Comparison of ENCODE assay signal across 8 cellular contexts in the genomic region with DNA sequence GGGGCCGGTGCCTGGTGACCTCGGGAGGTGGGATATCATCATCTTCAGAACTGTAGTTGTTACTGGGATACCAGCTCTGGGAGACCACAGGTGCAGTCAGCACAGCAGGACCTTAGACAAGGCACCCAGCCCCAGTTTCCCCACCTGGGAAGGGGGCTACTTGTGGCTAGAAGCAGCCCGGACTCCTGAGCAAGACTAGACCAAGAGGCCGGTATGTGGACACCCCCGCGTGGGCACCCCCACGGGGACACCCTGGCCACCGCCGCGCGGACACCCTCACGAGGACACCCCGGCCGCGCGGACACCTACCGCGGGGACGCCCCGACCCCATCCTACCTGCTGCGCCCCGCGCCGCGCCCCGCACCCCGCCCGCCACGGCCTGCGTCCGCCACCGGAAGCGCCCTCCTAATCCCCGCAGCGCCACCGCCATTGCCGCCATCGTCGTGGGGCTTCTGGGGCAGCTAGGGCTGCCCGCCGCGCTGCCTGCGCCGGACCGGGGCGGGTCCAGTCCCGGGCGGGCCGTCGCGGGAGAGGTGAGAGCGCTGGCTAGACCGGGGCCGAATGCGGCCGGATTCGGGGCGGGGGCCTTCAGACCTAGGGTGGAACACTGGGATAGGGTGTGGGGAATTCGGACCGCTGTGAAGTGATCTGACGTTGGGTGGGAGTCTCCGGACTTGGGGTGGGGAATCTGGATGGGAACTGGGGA. TPM values are rescaled to one million over a fixed set of nuclear protein-coding genes. Genes with fewer than 3 reads are reported as not detected.
DNase-seq lines count a peak whose midpoint lies in the region; ATAC-seq, FAIRE-seq and TF ChIP-seq lines count a peak whose summit lies in the region.

A gene (plus strand): TSS at position 408 of the 706 bp plus-strand sequence. CDS start 20,755 bp downstream, outside the sequence.
A gene (minus strand): TSS at position 454 of the 706 bp plus-strand sequence. CDS start 15 bp downstream, at position 439.

- TF ChIP-seq CTCF in retinal pigment epithelial cell (conservative IDR thresholded peaks at IDR 0.05; ENCODE audit: low read depth, low read length), result no peak

- ATAC-seq in right cardiac atrium, result peak; percentile 89 to 91

- peaks cover 4% of the 10 kb centered on the region for H3K4me1 ChIP-seq in right cardiac atrium (ENCODE audit: control insufficient read depth, insufficient read depth, low read length)

- H3K4me3 Mint-ChIP-seq in T-helper 1 cell treated with Interleukin-12 subunit alpha and Interleukin-12 subunit beta and Interleukin-4 antibody, amounts not matched to agents 30 μg/mL and 1 μg/mL, for 36 hours, result peak within 1 kb of the TSS; percentile 94

- H3K9me3 ChIP-seq in right cardiac atrium (ENCODE audit: control insufficient read depth, low read length), result no peaks in the 10 kb centered on the region

- H3K4me3 ChIP-seq in right cardiac atrium (ENCODE audit: low read length) (peak within 1 kb of the TSS; percentile 92), retinal pigment epithelial cell (ENCODE audit: low read length) (peak within 1 kb of the TSS; percentile 88)

- H3K4me1 Mint-ChIP-seq in T-helper 1 cell treated with Interleukin-12 subunit alpha and Interleukin-12 subunit beta and Interleukin-4 antibody, amounts not matched to agents 30 μg/mL and 1 μg/mL, for 36 hours (ENCODE audit: low read depth), result peaks cover 29% of the 10 kb centered on the region

- intact Hi-C loops in right cardiac atrium (cut with DNase I), result no loop called here

- H3K9me3 Mint-ChIP-seq in T-helper 1 cell treated with Interleukin-12 subunit alpha and Interleukin-12 subunit beta and Interleukin-4 antibody, amounts not matched to agents 30 μg/mL and 1 μg/mL, for 36 hours, result peaks cover 3% of the 10 kb centered on the region

- DNase-seq in NCI-H1436 (lab: John Stamatoyannopoulos, UW) (peak; percentile 42), NCI-H1436 treated with DMSO at 0.1 percent for 48 hours (lab: John Stamatoyannopoulos, UW) (no peak), HTR-8/SVneo (ENCODE audit: insufficient read length, low spot score) (peak; percentile 57), right cardiac atrium (peak; percentile 78 to 91 (median 91)), retinal pigment epithelial cell (ENCODE audit: low read depth) (no peak), H4 (ENCODE audit: low spot score) (no peak)

- H3K27ac ChIP-seq in angular gyrus (ENCODE audit: low read depth, low read length) (peak within 1 kb of the TSS; percentile 90), right cardiac atrium (ENCODE audit: low read length) (peak within 1 kb of the TSS; percentile 99)

- H3K27me3 Mint-ChIP-seq in T-helper 1 cell treated with Interleukin-12 subunit alpha and Interleukin-12 subunit beta and Interleukin-4 antibody, amounts not matched to agents 30 μg/mL and 1 μg/mL, for 36 hours (ENCODE audit: low read depth), result no peaks in the 10 kb centered on the region

- peak within 1 kb of the TSS; percentile 91 for H3K27ac Mint-ChIP-seq in T-helper 1 cell treated with Interleukin-12 subunit alpha and Interleukin-12 subunit beta and Interleukin-4 antibody, amounts not matched to agents 30 μg/mL and 1 μg/mL, for 36 hours

- H3K27me3 ChIP-seq in right cardiac atrium (ENCODE audit: control insufficient read depth, insufficient read depth), result no peaks in the 10 kb centered on the region

- under 1% methylated on average over 62 of the region's 62 CpGs for WGBS in right cardiac atrium

- peaks cover 10% of the 10 kb centered on the region for H3K36me3 Mint-ChIP-seq in T-helper 1 cell treated with Interleukin-12 subunit alpha and Interleukin-12 subunit beta and Interleukin-4 antibody, amounts not matched to agents 30 μg/mL and 1 μg/mL, for 36 hours (ENCODE audit: low read depth)

- FAIRE-seq in HTR-8/SVneo (lab: Jason Lieb, UNC), result no peak

RNA-seq across cellular contexts. Expression of the first gene that starts in this region (rescaled TPM):
- total RNA-seq in right cardiac atrium, result 10 to 100 TPM; 69.6 to 89.3 (median 84.4) TPM
- polyA plus RNA-seq in right cardiac atrium, result 102 TPM
- total RNA-seq in H4 (2014; rRNA removed; shearing (Covaris generic)), result 111 and 112 TPM in 2 replicates

RNA-seq across cellular contexts. Expression of the second gene that starts in this region (rescaled TPM):
- total RNA-seq in right cardiac atrium, result 10 to 100 TPM; 18.7 to 28.5 (median 26.0) TPM
- 32.9 TPM for polyA plus RNA-seq in right cardiac atrium
- 7.5 and 9.1 TPM in 2 replicates for total RNA-seq in H4 (2014; rRNA removed; shearing (Covaris generic))

Comparison
In these comparisons a context has a peak if more than half of its experiments do, and no peak if none do; other contexts are left out.
1. DNase-seq: peak in NCI-H1436 (single experiment), HTR-8/SVneo (single experiment) and right cardiac atrium (3 of 3); none in NCI-H1436 treated with DMSO at 0.1 percent for 48 hours (single experiment), retinal pigment epithelial cell (single experiment) and H4 (single experiment).